ENCODE assay signal across 8 cellular contexts in genomic region chr2:169480079-169480465, GRCh38. TPM values are rescaled to one million over a fixed set of nuclear protein-coding genes. Genes with fewer than 3 reads are reported as not detected.
DNase-seq lines count a peak whose midpoint lies in the region; ATAC-seq and TF ChIP-seq lines count a peak whose summit lies in the region.

No MANE protein-coding gene starts in this region.

- TF ChIP-seq CTCF in CD14-positive monocyte (IDR thresholded peaks at IDR 0.05), result no peak

- no peaks in the 10 kb centered on the region for H3K36me3 Mint-ChIP-seq in CD14-positive monocyte
- H3K36me3 Mint-ChIP-seq in central memory CD8-positive, alpha-beta T cell (ENCODE audit: insufficient read depth), result peaks cover 4% of the 10 kb centered on the region
- peaks cover 0 to 22% (median 12%) of the 10 kb centered on the region in 5 donors for H3K36me3 Mint-ChIP-seq in naive thymus-derived CD4-positive, alpha-beta T cell

- no peak for DNase-seq in CD14-positive monocyte (ENCODE audit: low spot score)
- DNase-seq in central memory CD8-positive, alpha-beta T cell (ENCODE audit: low spot score in 2 of 2), result no peak
- DNase-seq in naive thymus-derived CD4-positive, alpha-beta T cell, result no peak
- DNase-seq in kidney tubule cell (ENCODE audit: low spot score), result no peak
- DNase-seq in NCI-H2029 treated with DMSO at 0.1 percent for 48 hours (lab: John Stamatoyannopoulos, UW), result no peak

- intact Hi-C loops in CD14-positive monocyte (cut with micrococcal nuclease), result no loop called here
- intact Hi-C loops in naive thymus-derived CD4-positive, alpha-beta T cell (cut with micrococcal nuclease), result loop anchor here in 1 of 2 donors (5.0 kb wide), 1 partner anchor 202 kb away; no protein-coding TSS in a partner anchor

- H3K27me3 ChIP-seq in HUES48 (ENCODE audit: control insufficient read depth, insufficient read depth, low read length), result peaks cover 47% of the 10 kb centered on the region
- H3K27me3 ChIP-seq in naive thymus-derived CD4-positive, alpha-beta T cell (ENCODE audit: control insufficient read depth in 2 of 2, insufficient read depth in 2 of 2, low read length in 2 of 2), result no peaks in the 10 kb centered on the region

- peak overlapping the region in 1 of 7 donors; percentile 23 for H3K27ac Mint-ChIP-seq in CD14-positive monocyte
- H3K27ac Mint-ChIP-seq in central memory CD8-positive, alpha-beta T cell (ENCODE audit: low read depth), result peak overlapping the region; percentile 79
- H3K27ac Mint-ChIP-seq in naive thymus-derived CD4-positive, alpha-beta T cell, result peak overlapping the region in 4 of 9 donors; percentile 8 to 84 (median 28)

- no peaks in the 10 kb centered on the region for H3K4me1 ChIP-seq in HUES48 (ENCODE audit: control insufficient read depth, insufficient read depth, low read length)
- peaks cover 0 to 3% of the 10 kb centered on the region in 2 donors for H3K4me1 ChIP-seq in naive thymus-derived CD4-positive, alpha-beta T cell (ENCODE audit: control insufficient read depth in 2 of 2, insufficient read depth in 2 of 2, low read length in 2 of 2)

- no peak for ATAC-seq in central memory CD8-positive, alpha-beta T cell (replicated peaks; ENCODE audit: extremely low read depth, poor library complexity, severe bottlenecking)
- ATAC-seq in naive thymus-derived CD4-positive, alpha-beta T cell, result no peak
- ATAC-seq in GM18519 (IDR thresholded peaks at IDR 0.05; ENCODE audit: low FRiP score, unreplicated experiment) (no peak), HG02571 (IDR thresholded peaks at IDR 0.05; ENCODE audit: unreplicated experiment) (no peak)

- peak overlapping the region; percentile 93 to 95 for H3K4me3 Mint-ChIP-seq in CD14-positive monocyte
- peak overlapping the region; percentile 90 for H3K4me3 Mint-ChIP-seq in central memory CD8-positive, alpha-beta T cell
- peak overlapping the region; percentile 89 to 96 (median 92) for H3K4me3 Mint-ChIP-seq in naive thymus-derived CD4-positive, alpha-beta T cell

- H3K4me1 Mint-ChIP-seq in CD14-positive monocyte, result peaks cover 26% of the 10 kb centered on the region
- peaks cover 19% of the 10 kb centered on the region for H3K4me1 Mint-ChIP-seq in central memory CD8-positive, alpha-beta T cell
- H3K4me1 Mint-ChIP-seq in naive thymus-derived CD4-positive, alpha-beta T cell, result peaks cover 12 to 30% (median 22%) of the 10 kb centered on the region in 7 donors

- CTCF ChIA-PET in naive thymus-derived CD4-positive, alpha-beta T cell (lab: Charles Lee), result interaction anchor here (0.6 kb wide), 1 partner anchor 403 kb away, joined by 3 read pairs; no protein-coding TSS in a partner anchor

- no peaks in the 10 kb centered on the region for H3K9me3 ChIP-seq in HUES48 (ENCODE audit: control insufficient read depth, insufficient read depth, low read length)
- no peaks in the 10 kb centered on the region for H3K9me3 ChIP-seq in naive thymus-derived CD4-positive, alpha-beta T cell (ENCODE audit: control insufficient read depth in 2 of 3, low read length in 3 of 3)

- peak overlapping the region; percentile 80 for H3K4me3 ChIP-seq in HUES48 (ENCODE audit: low read depth, low read length)
- H3K4me3 ChIP-seq in naive thymus-derived CD4-positive, alpha-beta T cell (ENCODE audit: low read length), result peak overlapping the region; percentile 87

- POLR2A ChIA-PET in naive thymus-derived CD4-positive, alpha-beta T cell (lab: Charles Lee), result interaction anchor here (1.0 to 1.3 kb wide), 2 partner anchors 8 to 11 kb away, joined by 3 to 8 read pairs; no protein-coding TSS in a partner anchor

- H3K27me3 Mint-ChIP-seq in CD14-positive monocyte (ENCODE audit: low read depth in 3 of 3), result peaks cover 0 to 6% (median 6%) of the 10 kb centered on the region in 3 donors
- no peaks in the 10 kb centered on the region for H3K27me3 Mint-ChIP-seq in central memory CD8-positive, alpha-beta T cell
- H3K27me3 Mint-ChIP-seq in naive thymus-derived CD4-positive, alpha-beta T cell, result no peaks in the 10 kb centered on the region

- H3K36me3 ChIP-seq in HUES48 (ENCODE audit: control insufficient read depth, insufficient read depth, low read length), result no peaks in the 10 kb centered on the region
- H3K36me3 ChIP-seq in naive thymus-derived CD4-positive, alpha-beta T cell (ENCODE audit: control insufficient read depth in 2 of 3, insufficient read depth in 3 of 3, low read length in 3 of 3), result peaks cover 0 to 12% (median 0%) of the 10 kb centered on the region in 3 experiments

- no peak overlapping the region for H3K27ac ChIP-seq in HUES48 (ENCODE audit: low read depth, low read length)
- H3K27ac ChIP-seq in naive thymus-derived CD4-positive, alpha-beta T cell (ENCODE audit: low read depth, low read length), result peak overlapping the region; percentile 49

- peaks cover 0 to 2% (median 0%) of the 10 kb centered on the region in 7 donors for H3K9me3 Mint-ChIP-seq in CD14-positive monocyte
- no peaks in the 10 kb centered on the region for H3K9me3 Mint-ChIP-seq in central memory CD8-positive, alpha-beta T cell
- H3K9me3 Mint-ChIP-seq in naive thymus-derived CD4-positive, alpha-beta T cell, result no peaks in the 10 kb centered on the region

- H3K9ac ChIP-seq in HUES48 (ENCODE audit: low read depth, low read length), result no peak overlapping the region

RNA-seq across cellular contexts. Expression of gene BBS5, which starts 0.8 kb away (rescaled TPM):
- under 1 TPM in 1 of 2 donors, not detected in 1; 0.04 TPM for polyA plus RNA-seq in CD14-positive monocyte
- total RNA-seq in naive thymus-derived CD4-positive, alpha-beta T cell, result 1 to 10 TPM; 2.0 to 3.8 (median 2.6) TPM
- polyA plus RNA-seq in naive thymus-derived CD4-positive, alpha-beta T cell, result 1 to 10 TPM; 1.3 to 1.6 TPM

RNA-seq across cellular contexts. Expression of gene KLHL41, which starts 29.4 kb away (rescaled TPM):
- not detected for polyA plus RNA-seq in CD14-positive monocyte
- total RNA-seq in naive thymus-derived CD4-positive, alpha-beta T cell, result 1 to 10 TPM in 1 of 5 experiments, under 1 TPM in 2, not detected in 2; 0.41 to 1.1 (median 0.51) TPM
- polyA plus RNA-seq in naive thymus-derived CD4-positive, alpha-beta T cell, result under 1 TPM in 1 of 2 donors, not detected in 1; 0.20 TPM
